In genomic region chr5:158407801-158408200, GRCh38 we compare ENCODE assay signal across 22 cellular contexts.
"Had no signal": no experiment of that assay in that cellular context is flagged by ENCODE, and none has a peak within 500 bp of the region (broad histone marks: within the 10 kb centered on the region; RNA-seq: fewer than 3 reads in every experiment).

No MANE protein-coding gene starts in this region.

- H3K27ac ChIP-seq: right atrium auricular region, tibial nerve, uterus, WERI-Rb-1 had no signal

- H3K36me3 Mint-ChIP-seq: activated naive CD4-positive, alpha-beta T cell treated with anti-CD3 and anti-CD28 coated beads, Interleukin-2, amount 10 ng/mL, durations not matched to agents 7 days and 5 days had no signal

- H3K4me3 ChIP-seq: right atrium auricular region, skin epidermis, tibial nerve, uterus had no signal

- H3K27me3 ChIP-seq: right atrium auricular region, tibial nerve, uterus had no signal

- H3K4me1 ChIP-seq: right atrium auricular region, uterus had no signal

- ATAC-seq: left ventricle myocardium superior; natural killer cell treated with Interleukin-12 subunit alpha and Interleukin-12 subunit beta and Interleukin-15 and Interleukin-18, amount 100 ng/mL, for 72 hours had no signal

- H3K4me1 Mint-ChIP-seq: activated naive CD4-positive, alpha-beta T cell treated with anti-CD3 and anti-CD28 coated beads, Interleukin-2, amount 10 ng/mL, durations not matched to agents 7 days and 5 days; endodermal cell had no signal

- H3K4me3 Mint-ChIP-seq: activated naive CD4-positive, alpha-beta T cell treated with anti-CD3 and anti-CD28 coated beads, Interleukin-2, amount 10 ng/mL, durations not matched to agents 7 days and 5 days; endodermal cell; natural killer cell treated with Interleukin-12 subunit alpha and Interleukin-12 subunit beta and Interleukin-15 and Interleukin-18, amount 100 ng/mL, for 72 hours had no signal

- H3K27ac Mint-ChIP-seq: activated naive CD4-positive, alpha-beta T cell treated with anti-CD3 and anti-CD28 coated beads, Interleukin-2, amount 10 ng/mL, durations not matched to agents 7 days and 5 days; activated T-helper 2 cell treated with anti-CD3 and anti-CD28 coated beads, Interferon-gamma antibody, Interleukin-2, Interleukin-4, amounts not matched to agents 10 μg/mL and 5 μg/mL and 100 μg/mL, durations not matched to agents 14 hours and 24 hours and 36 hours; endodermal cell; natural killer cell treated with Interleukin-12 subunit alpha and Interleukin-12 subunit beta and Interleukin-15 and Interleukin-18, amount 100 ng/mL, for 72 hours had no signal

- H3K27me3 Mint-ChIP-seq: activated naive CD4-positive, alpha-beta T cell treated with anti-CD3 and anti-CD28 coated beads, Interleukin-2, amount 10 ng/mL, durations not matched to agents 7 days and 5 days; natural killer cell treated with Interleukin-12 subunit alpha and Interleukin-12 subunit beta and Interleukin-15 and Interleukin-18, amount 100 ng/mL, for 72 hours had no signal

- H3K36me3 ChIP-seq: right atrium auricular region, tibial nerve, uterus, WERI-Rb-1 had no signal

- DNase-seq: activated CD4-positive, alpha-beta T cell treated with anti-CD3 and anti-CD28 coated beads, Interleukin-2, amount 50 U/mL, for 48 hours; activated naive CD4-positive, alpha-beta T cell treated with anti-CD3 and anti-CD28 coated beads, Interleukin-2, amount 10 ng/mL, durations not matched to agents 7 days and 5 days; activated T-cell treated with anti-CD3 and anti-CD28 coated beads, Interleukin-2, amount 50 U/mL, for 1 hour; central memory CD4-positive, alpha-beta T cell; dermis blood vessel endothelial cell; endodermal cell; erythroblast; hypothalamus; kidney glomerular epithelial cell; left ventricle myocardium superior; mesendoderm; stimulated activated CD4-positive, alpha-beta T cell treated with anti-CD3 and anti-CD28 coated beads, Interleukin-4, amount 100 ng/mL, for 4 hours; stimulated activated CD8-positive, alpha-beta memory T cell treated with anti-CD3 and anti-CD28 coated beads, Interleukin-4, amount 100 ng/mL, for 48 hours; stimulated activated naive CD4-positive, alpha-beta T cell treated with Interleukin-2 at 50 U/mL for 16 hours; substantia nigra; uterus; WERI-Rb-1 had no signal
